Comparison of ENCODE assay signal across 10 cellular contexts in genomic region chr12:119695034-119695433, GRCh38. TPM values are rescaled to one million over a fixed set of nuclear protein-coding genes. Genes with fewer than 3 reads are reported as not detected.
DNase-seq lines count a peak whose midpoint lies in the region; ATAC-seq and TF ChIP-seq lines count a peak whose summit lies in the region.
"Had no signal": no experiment of that assay in that cellular context is flagged by ENCODE, and none has a peak within 500 bp of the region (broad histone marks: within the 10 kb centered on the region; RNA-seq: fewer than 3 reads in every experiment).

No MANE protein-coding gene starts in this region.

- peak; percentile 29 for DNase-seq in ELR (ENCODE audit: low read depth)
- peak; percentile 47 for DNase-seq in Karpas-422
- peak; percentile 49 for DNase-seq in choroid plexus epithelial cell (ENCODE audit: low read depth)
- DNase-seq in nephron progenitor cell: no peak
- DNase-seq in SK-N-DZ (ENCODE audit: low spot score): no peak
- DNase-seq in activated effector memory CD4-positive, alpha-beta T cell treated with Interleukin-2 at 50 U/mL for 16 hours: no peak
- DNase-seq in left ventricle myocardium superior: no peak
- DNase-seq: naive thymus-derived CD4-positive, alpha-beta T cell had no signal

- H3K36me3 Mint-ChIP-seq in nephron progenitor cell (ENCODE audit: low read depth): peaks cover 68% of the 10 kb centered on the region

- H3K27me3 ChIP-seq in Karpas-422 (ENCODE audit: low read length) (no peaks in the 10 kb centered on the region), gastroesophageal sphincter (no peaks in the 10 kb centered on the region)

- WGBS in gastroesophageal sphincter (ENCODE audit: low coverage in 1 of 2), 2 donors: 25 to 85% methylated on average over 1 to 4 of the region's 4 CpGs

- ATAC-seq in gastroesophageal sphincter (no peak), left ventricle myocardium superior (no peak)
- ATAC-seq: naive thymus-derived CD4-positive, alpha-beta T cell had no signal

- H3K9ac ChIP-seq in Karpas-422 (ENCODE audit: low read length): no peak overlapping the region

- H3K4me1 ChIP-seq in Karpas-422 (ENCODE audit: low read length) (no peaks in the 10 kb centered on the region), gastroesophageal sphincter (peaks cover 0 to 16% (median 0%) of the 10 kb centered on the region in 3 donors)

- peaks cover 16% of the 10 kb centered on the region for H3K4me1 Mint-ChIP-seq in nephron progenitor cell
- H3K4me1 Mint-ChIP-seq: naive thymus-derived CD4-positive, alpha-beta T cell had no signal

- no peaks in the 10 kb centered on the region for H3K9me2 ChIP-seq in Karpas-422 (replicated peaks; ENCODE audit: insufficient read depth, low read length)

- H3K9me3 ChIP-seq in Karpas-422 (ENCODE audit: low read length): no peaks in the 10 kb centered on the region
- H3K9me3 ChIP-seq in gastroesophageal sphincter: no peaks in the 10 kb centered on the region

- no peak overlapping the region for H2AFZ ChIP-seq in Karpas-422 (ENCODE audit: low read length)

- H3K4me2 ChIP-seq in Karpas-422 (ENCODE audit: low read depth, low read length, poor library complexity, severe bottlenecking): no peak overlapping the region

- TF ChIP-seq EP300 in gastroesophageal sphincter (IDR thresholded peaks at IDR 0.05): no peak

- peaks cover 5% of the 10 kb centered on the region; the same call in 1 of the 2 replicates for H3K36me3 ChIP-seq in Karpas-422 (ENCODE audit: insufficient read depth, low read length)
- H3K36me3 ChIP-seq in gastroesophageal sphincter: no peaks in the 10 kb centered on the region

- peak overlapping the region; percentile 68 for H3K27ac Mint-ChIP-seq in nephron progenitor cell
- H3K27ac Mint-ChIP-seq: dendritic cell treated with granulocyte-macrophage colony-stimulating factor and Interleukin-4, amounts not matched to agents 40 ng/mL and 50 ng/mL, for 4 days; naive thymus-derived CD4-positive, alpha-beta T cell had no signal

- H3K4me3 ChIP-seq in Karpas-422 (ENCODE audit: low read length): no peak overlapping the region
- H3K4me3 ChIP-seq in choroid plexus epithelial cell (ENCODE audit: low read depth, low read length): no peak overlapping the region
- H3K4me3 ChIP-seq in gastroesophageal sphincter: no peak overlapping the region

- no peak overlapping the region for H3K4me3 Mint-ChIP-seq in nephron progenitor cell
- H3K4me3 Mint-ChIP-seq: dendritic cell treated with granulocyte-macrophage colony-stimulating factor and Interleukin-4, amounts not matched to agents 40 ng/mL and 50 ng/mL, for 4 days; naive thymus-derived CD4-positive, alpha-beta T cell had no signal

- TF ChIP-seq POLR2A in gastroesophageal sphincter (IDR thresholded peaks at IDR 0.05): no peak

- no peaks in the 10 kb centered on the region for H3K79me2 ChIP-seq in Karpas-422 (ENCODE audit: low read length)

- H3K27me3 Mint-ChIP-seq in nephron progenitor cell (ENCODE audit: low read depth, poor library complexity): no peaks in the 10 kb centered on the region
- H3K27me3 Mint-ChIP-seq: dendritic cell treated with granulocyte-macrophage colony-stimulating factor and Interleukin-4, amounts not matched to agents 40 ng/mL and 50 ng/mL, for 4 days had no signal

- H4K20me1 ChIP-seq in Karpas-422 (ENCODE audit: insufficient read depth, low read depth, low read length): no peaks in the 10 kb centered on the region

- peak; percentile 86 for TF ChIP-seq CTCF in choroid plexus epithelial cell (conservative IDR thresholded peaks at IDR 0.05; ENCODE audit: low read depth, low read length)
- TF ChIP-seq CTCF in nephron progenitor cell (IDR thresholded peaks at IDR 0.05): peak; percentile 33
- peak in 1 of 4 experiments; percentile 44 for TF ChIP-seq CTCF in gastroesophageal sphincter (IDR thresholded peaks at IDR 0.05)

- intact Hi-C loops in left ventricle myocardium superior (cut with micrococcal nuclease): no loop called here

- no peaks in the 10 kb centered on the region for H3K9me3 Mint-ChIP-seq in nephron progenitor cell
- H3K9me3 Mint-ChIP-seq: dendritic cell treated with granulocyte-macrophage colony-stimulating factor and Interleukin-4, amounts not matched to agents 40 ng/mL and 50 ng/mL, for 4 days; naive thymus-derived CD4-positive, alpha-beta T cell had no signal

- H3K27ac ChIP-seq in Karpas-422 (ENCODE audit: low read length): no peak overlapping the region
- no peak overlapping the region for H3K27ac ChIP-seq in gastroesophageal sphincter

RNA-seq across cellular contexts. Expression of gene PRKAB1, which starts 27.1 kb away (rescaled TPM):
- total RNA-seq in Karpas-422 (2014; rRNA removed; shearing (Covaris generic); ENCODE audit: low replicate concordance): 28.1 and 32.7 TPM in 2 replicates
- 32.5 and 37.6 TPM in 2 replicates for polyA plus RNA-seq in SK-N-DZ (2014; cell fraction: cytosol; rRNA removed)
- polyA plus RNA-seq in SK-N-DZ (2014; cell fraction: nucleus; rRNA removed): 31.4 and 38.1 TPM in 2 replicates
- total RNA-seq in gastroesophageal sphincter: 100 to 1,000 TPM in 1 of 4 donors, 10 to 100 TPM in 3; 23.3 to 137 (median 37.2) TPM
- 12.1 TPM for total RNA-seq in left ventricle myocardium superior

Comparison
In these comparisons a context has a peak if more than half of its experiments do, and no peak if none do; other contexts are left out.
1. DNase-seq: peak in ELR (single experiment), Karpas-422 (single experiment) and choroid plexus epithelial cell (single experiment); none in nephron progenitor cell (single experiment), SK-N-DZ (single experiment), activated effector memory CD4-positive, alpha-beta T cell treated with Interleukin-2 at 50 U/mL for 16 hours (single experiment) and left ventricle myocardium superior (single experiment).